1 cellular context compared by ENCODE assay signal in the genomic region with DNA sequence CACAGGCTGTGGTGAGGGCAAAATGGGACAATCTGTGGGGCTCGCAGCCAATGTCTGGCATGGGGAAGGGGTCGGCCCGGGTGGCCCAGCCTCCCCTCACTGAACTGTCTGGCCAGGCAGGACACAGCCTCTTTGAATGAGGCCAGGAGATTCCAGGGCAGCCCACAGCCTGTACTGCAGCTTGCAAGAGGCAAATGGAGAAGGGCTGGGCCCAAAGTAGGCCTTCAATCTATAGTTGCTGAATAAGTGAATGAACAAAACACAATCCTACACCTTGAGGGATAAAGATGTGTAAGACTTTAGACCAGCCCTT.
TF ChIP-seq lines count a peak whose summit lies in the region.

No MANE protein-coding gene starts in this region.

TF ChIP-seq in WTC11, 78 proteins besides CTCF, POLR2A, EP300 and RAD21:
- no peak for TF ChIP-seq NFE2L1 (CRISPR knock-in tag; IDR thresholded peaks at IDR 0.05)
- no peak for TF ChIP-seq RELA (CRISPR knock-in tag; IDR thresholded peaks at IDR 0.05; ENCODE audit: borderline replicate concordance)
- TF ChIP-seq, protein P1, sequence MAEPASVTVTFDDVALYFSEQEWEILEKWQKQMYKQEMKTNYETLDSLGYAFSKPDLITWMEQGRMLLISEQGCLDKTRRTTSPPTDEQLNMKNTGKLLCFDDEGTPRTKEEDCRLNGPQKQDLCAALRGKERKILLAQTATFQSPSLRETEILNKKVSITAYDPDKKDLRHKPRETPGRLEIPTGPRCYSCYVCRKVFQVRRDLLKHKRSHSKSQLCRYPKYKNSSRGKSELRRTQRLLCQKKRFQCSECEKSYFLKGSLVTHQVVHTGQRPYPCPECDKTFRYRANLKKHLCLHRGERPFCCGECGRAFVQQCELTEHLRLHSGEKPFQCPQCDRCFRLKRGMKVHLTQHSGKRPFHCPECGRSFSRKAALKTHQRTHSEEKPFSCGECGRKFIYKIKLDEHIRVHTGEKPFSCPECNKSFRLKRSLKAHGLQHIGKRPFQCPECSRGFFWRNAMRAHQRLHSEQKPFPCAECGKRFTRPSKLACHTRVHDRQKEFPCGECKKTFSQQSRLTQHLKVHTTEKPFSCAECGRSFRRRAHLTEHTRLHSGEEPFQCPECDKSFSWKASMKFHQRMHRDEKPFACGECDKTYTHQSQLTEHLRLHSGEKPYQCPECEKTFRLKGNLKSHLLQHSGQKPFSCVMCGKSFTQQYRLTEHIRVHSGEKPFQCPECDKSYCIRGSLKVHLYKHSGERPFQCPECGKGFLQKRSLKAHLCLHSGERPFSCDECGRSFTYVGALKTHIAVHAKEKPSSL (CRISPR knock-in tag; conservative IDR thresholded peaks at IDR 0.05) = no peak
- no peak for TF ChIP-seq NFYB (CRISPR knock-in tag; conservative IDR thresholded peaks at IDR 0.05; ENCODE audit: low read depth)
- TF ChIP-seq ESRRA (CRISPR knock-in tag; IDR thresholded peaks at IDR 0.05; ENCODE audit: borderline replicate concordance) = no peak
- TF ChIP-seq SOX15 (CRISPR knock-in tag; IDR thresholded peaks at IDR 0.05) = no peak
- TF ChIP-seq, protein P2, sequence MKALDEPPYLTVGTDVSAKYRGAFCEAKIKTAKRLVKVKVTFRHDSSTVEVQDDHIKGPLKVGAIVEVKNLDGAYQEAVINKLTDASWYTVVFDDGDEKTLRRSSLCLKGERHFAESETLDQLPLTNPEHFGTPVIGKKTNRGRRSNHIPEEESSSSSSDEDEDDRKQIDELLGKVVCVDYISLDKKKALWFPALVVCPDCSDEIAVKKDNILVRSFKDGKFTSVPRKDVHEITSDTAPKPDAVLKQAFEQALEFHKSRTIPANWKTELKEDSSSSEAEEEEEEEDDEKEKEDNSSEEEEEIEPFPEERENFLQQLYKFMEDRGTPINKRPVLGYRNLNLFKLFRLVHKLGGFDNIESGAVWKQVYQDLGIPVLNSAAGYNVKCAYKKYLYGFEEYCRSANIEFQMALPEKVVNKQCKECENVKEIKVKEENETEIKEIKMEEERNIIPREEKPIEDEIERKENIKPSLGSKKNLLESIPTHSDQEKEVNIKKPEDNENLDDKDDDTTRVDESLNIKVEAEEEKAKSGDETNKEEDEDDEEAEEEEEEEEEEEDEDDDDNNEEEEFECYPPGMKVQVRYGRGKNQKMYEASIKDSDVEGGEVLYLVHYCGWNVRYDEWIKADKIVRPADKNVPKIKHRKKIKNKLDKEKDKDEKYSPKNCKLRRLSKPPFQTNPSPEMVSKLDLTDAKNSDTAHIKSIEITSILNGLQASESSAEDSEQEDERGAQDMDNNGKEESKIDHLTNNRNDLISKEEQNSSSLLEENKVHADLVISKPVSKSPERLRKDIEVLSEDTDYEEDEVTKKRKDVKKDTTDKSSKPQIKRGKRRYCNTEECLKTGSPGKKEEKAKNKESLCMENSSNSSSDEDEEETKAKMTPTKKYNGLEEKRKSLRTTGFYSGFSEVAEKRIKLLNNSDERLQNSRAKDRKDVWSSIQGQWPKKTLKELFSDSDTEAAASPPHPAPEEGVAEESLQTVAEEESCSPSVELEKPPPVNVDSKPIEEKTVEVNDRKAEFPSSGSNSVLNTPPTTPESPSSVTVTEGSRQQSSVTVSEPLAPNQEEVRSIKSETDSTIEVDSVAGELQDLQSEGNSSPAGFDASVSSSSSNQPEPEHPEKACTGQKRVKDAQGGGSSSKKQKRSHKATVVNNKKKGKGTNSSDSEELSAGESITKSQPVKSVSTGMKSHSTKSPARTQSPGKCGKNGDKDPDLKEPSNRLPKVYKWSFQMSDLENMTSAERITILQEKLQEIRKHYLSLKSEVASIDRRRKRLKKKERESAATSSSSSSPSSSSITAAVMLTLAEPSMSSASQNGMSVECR (CRISPR knock-in tag; IDR thresholded peaks at IDR 0.05; ENCODE audit: borderline replicate concordance) = no peak
- TF ChIP-seq, protein P3, sequence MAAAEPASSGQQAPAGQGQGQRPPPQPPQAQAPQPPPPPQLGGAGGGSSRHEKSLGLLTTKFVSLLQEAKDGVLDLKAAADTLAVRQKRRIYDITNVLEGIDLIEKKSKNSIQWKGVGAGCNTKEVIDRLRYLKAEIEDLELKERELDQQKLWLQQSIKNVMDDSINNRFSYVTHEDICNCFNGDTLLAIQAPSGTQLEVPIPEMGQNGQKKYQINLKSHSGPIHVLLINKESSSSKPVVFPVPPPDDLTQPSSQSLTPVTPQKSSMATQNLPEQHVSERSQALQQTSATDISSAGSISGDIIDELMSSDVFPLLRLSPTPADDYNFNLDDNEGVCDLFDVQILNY (CRISPR knock-in tag; IDR thresholded peaks at IDR 0.05) = no peak
- TF ChIP-seq ZNF416 (CRISPR knock-in tag; IDR thresholded peaks at IDR 0.05) = no peak
- no peak for TF ChIP-seq RORB (CRISPR knock-in tag; IDR thresholded peaks at IDR 0.05)
- TF ChIP-seq, protein P4, sequence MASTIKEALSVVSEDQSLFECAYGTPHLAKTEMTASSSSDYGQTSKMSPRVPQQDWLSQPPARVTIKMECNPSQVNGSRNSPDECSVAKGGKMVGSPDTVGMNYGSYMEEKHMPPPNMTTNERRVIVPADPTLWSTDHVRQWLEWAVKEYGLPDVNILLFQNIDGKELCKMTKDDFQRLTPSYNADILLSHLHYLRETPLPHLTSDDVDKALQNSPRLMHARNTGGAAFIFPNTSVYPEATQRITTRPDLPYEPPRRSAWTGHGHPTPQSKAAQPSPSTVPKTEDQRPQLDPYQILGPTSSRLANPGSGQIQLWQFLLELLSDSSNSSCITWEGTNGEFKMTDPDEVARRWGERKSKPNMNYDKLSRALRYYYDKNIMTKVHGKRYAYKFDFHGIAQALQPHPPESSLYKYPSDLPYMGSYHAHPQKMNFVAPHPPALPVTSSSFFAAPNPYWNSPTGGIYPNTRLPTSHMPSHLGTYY (CRISPR knock-in tag; IDR thresholded peaks at IDR 0.05) = no peak
- no peak for TF ChIP-seq E2F4 (CRISPR knock-in tag; IDR thresholded peaks at IDR 0.05; ENCODE audit: borderline replicate concordance, low read depth)
- no peak for TF ChIP-seq FOXJ3 (CRISPR knock-in tag; IDR thresholded peaks at IDR 0.05; ENCODE audit: borderline replicate concordance)
- TF ChIP-seq TEAD4 (CRISPR knock-in tag; IDR thresholded peaks at IDR 0.05) = no peak
- TF ChIP-seq FOXP1 (CRISPR knock-in tag; IDR thresholded peaks at IDR 0.05; ENCODE audit: borderline replicate concordance) = no peak
- TF ChIP-seq TP53 (CRISPR knock-in tag; IDR thresholded peaks at IDR 0.05) = no peak
- no peak for TF ChIP-seq NFATC4 (CRISPR knock-in tag; IDR thresholded peaks at IDR 0.05)
- TF ChIP-seq, protein P5, sequence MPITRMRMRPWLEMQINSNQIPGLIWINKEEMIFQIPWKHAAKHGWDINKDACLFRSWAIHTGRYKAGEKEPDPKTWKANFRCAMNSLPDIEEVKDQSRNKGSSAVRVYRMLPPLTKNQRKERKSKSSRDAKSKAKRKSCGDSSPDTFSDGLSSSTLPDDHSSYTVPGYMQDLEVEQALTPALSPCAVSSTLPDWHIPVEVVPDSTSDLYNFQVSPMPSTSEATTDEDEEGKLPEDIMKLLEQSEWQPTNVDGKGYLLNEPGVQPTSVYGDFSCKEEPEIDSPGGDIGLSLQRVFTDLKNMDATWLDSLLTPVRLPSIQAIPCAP (CRISPR knock-in tag; IDR thresholded peaks at IDR 0.05) = no peak
- no peak for TF ChIP-seq SMAD3 (CRISPR knock-in tag; IDR thresholded peaks at IDR 0.05; ENCODE audit: borderline replicate concordance)
TF ChIP-seq in WTC11: peak in this region for 0.
